ENCODE assay signal across 1 cellular context in genomic region chr9:86175743-86176456, GRCh38.
TF ChIP-seq lines count a peak whose summit lies in the region.

No MANE protein-coding gene starts in this region.

TF ChIP-seq in SK-N-SH treated with all-trans-retinoic acid at 6 μM for 48 hours, 23 proteins besides CTCF, POLR2A, EP300 and RAD21 (continued from another document):
- TF ChIP-seq, protein P1, sequence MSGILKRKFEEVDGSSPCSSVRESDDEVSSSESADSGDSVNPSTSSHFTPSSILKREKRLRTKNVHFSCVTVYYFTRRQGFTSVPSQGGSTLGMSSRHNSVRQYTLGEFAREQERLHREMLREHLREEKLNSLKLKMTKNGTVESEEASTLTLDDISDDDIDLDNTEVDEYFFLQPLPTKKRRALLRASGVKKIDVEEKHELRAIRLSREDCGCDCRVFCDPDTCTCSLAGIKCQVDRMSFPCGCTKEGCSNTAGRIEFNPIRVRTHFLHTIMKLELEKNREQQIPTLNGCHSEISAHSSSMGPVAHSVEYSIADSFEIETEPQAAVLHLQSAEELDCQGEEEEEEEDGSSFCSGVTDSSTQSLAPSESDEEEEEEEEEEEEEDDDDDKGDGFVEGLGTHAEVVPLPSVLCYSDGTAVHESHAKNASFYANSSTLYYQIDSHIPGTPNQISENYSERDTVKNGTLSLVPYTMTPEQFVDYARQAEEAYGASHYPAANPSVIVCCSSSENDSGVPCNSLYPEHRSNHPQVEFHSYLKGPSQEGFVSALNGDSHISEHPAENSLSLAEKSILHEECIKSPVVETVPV (CRISPR knock-in tag; IDR thresholded peaks at IDR 0.05) = no peak
- TF ChIP-seq OSR1 (CRISPR knock-in tag; IDR thresholded peaks at IDR 0.05) (no peak), CSDC2 (CRISPR knock-in tag; IDR thresholded peaks at IDR 0.05) (no peak), ZNF565 (CRISPR knock-in tag; conservative IDR thresholded peaks at IDR 0.05; ENCODE audit: low read depth) (no peak), BACH2 (CRISPR knock-in tag; IDR thresholded peaks at IDR 0.05; ENCODE audit: borderline replicate concordance) (no peak), ARNTL (CRISPR knock-in tag; IDR thresholded peaks at IDR 0.05; ENCODE audit: borderline replicate concordance, low read depth) (no peak)
